In the genomic region with DNA sequence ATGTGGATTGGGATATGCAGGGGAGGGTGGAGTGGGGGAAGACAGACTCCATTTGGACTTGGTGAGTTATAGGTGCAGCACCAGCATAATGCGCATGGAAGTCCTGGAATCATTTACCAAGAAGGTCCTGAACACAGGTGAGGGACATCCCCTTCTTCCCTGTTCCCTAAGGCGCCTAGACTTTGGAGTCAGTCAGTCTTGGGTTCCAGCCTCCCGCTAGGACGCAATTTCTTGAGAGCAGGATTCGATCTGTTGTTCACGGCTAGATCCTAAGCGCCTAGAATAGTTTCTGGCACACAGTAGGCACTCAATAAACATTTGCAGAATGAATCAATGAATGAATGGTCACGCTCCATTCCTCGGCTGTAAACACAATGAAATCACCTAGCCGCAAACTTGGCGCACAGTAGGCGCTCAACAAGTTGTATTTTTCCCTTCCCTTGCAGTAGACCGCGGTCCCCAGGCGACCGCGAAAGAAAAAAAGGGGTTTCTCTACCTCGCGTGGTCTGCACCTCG, we compare ENCODE assay signal across 8 cellular contexts. TPM values are rescaled to one million over a fixed set of nuclear protein-coding genes. Genes with fewer than 3 reads are reported as not detected.
A peak's percentile ranks its signal among the peaks of the same experiment; 100 is the strongest.
DNase-seq lines count a peak whose midpoint lies in the region; ATAC-seq and TF ChIP-seq lines count a peak whose summit lies in the region.

No MANE protein-coding gene starts in this region.

- H3K79me2 ChIP-seq in SU-DHL-6 (ENCODE audit: insufficient read depth, low read length): no peaks in the 10 kb centered on the region

- no peak overlapping the region for H3K27ac Mint-ChIP-seq in glutamatergic neuron (ENCODE audit: unreplicated experiment)
- peak overlapping the region; percentile 90 for H3K27ac Mint-ChIP-seq in stimulated activated effector memory CD8-positive, alpha-beta T cell treated with anti-CD3 and anti-CD28 coated beads, Interleukin-12 subunit alpha, Interleukin-12 subunit beta, amount 100 ng/mL, for 72 hours

- H3K9me3 Mint-ChIP-seq in glutamatergic neuron (ENCODE audit: unreplicated experiment): peaks cover 3% of the 10 kb centered on the region
- H3K9me3 Mint-ChIP-seq in stimulated activated effector memory CD8-positive, alpha-beta T cell treated with anti-CD3 and anti-CD28 coated beads, Interleukin-12 subunit alpha, Interleukin-12 subunit beta, amount 100 ng/mL, for 72 hours: no peaks in the 10 kb centered on the region

- 0 out of 2 replicates have a peak, but pooled peaks cover 4% of the 10 kb centered on the region for H3F3A ChIP-seq in SU-DHL-6 (ENCODE audit: insufficient read depth)

- ATAC-seq in stimulated activated effector memory CD8-positive, alpha-beta T cell treated with anti-CD3 and anti-CD28 coated beads, Interleukin-12 subunit alpha, Interleukin-12 subunit beta, amount 100 ng/mL, for 72 hours: no peak
- no peak for ATAC-seq in GM18502 (IDR thresholded peaks at IDR 0.05; ENCODE audit: poor library complexity, unreplicated experiment)

- peak overlapping the region; percentile 52 for H3K4me3 ChIP-seq in SU-DHL-6 (ENCODE audit: insufficient read depth, low read length, poor library complexity, severe bottlenecking)

- no peaks in the 10 kb centered on the region for H3K36me3 Mint-ChIP-seq in glutamatergic neuron (ENCODE audit: unreplicated experiment)
- peaks cover 48% of the 10 kb centered on the region for H3K36me3 Mint-ChIP-seq in stimulated activated effector memory CD8-positive, alpha-beta T cell treated with anti-CD3 and anti-CD28 coated beads, Interleukin-12 subunit alpha, Interleukin-12 subunit beta, amount 100 ng/mL, for 72 hours

- H3K27me3 ChIP-seq in SU-DHL-6 (ENCODE audit: low read length): no peaks in the 10 kb centered on the region

- no peaks in the 10 kb centered on the region for H3K9me3 ChIP-seq in SU-DHL-6 (ENCODE audit: insufficient read depth, low read length)

- peak; percentile 64 for DNase-seq in DMS53 (lab: John Stamatoyannopoulos, UW)
- no peak for DNase-seq in DMS53 treated with DMSO at 0.1 percent for 48 hours (lab: John Stamatoyannopoulos, UW; ENCODE audit: unreplicated experiment)
- DNase-seq in glutamatergic neuron: no peak
- no peak for DNase-seq in stimulated activated effector memory CD8-positive, alpha-beta T cell treated with anti-CD3 and anti-CD28 coated beads, Interleukin-12 subunit alpha, Interleukin-12 subunit beta, amount 100 ng/mL, for 72 hours (ENCODE audit: low spot score in 2 of 2)
- no peak for DNase-seq in inferior parietal cortex (ENCODE audit: extremely low spot score)
- DNase-seq in COLO668 (lab: John Stamatoyannopoulos, UW; ENCODE audit: unreplicated experiment): no peak

- no peaks in the 10 kb centered on the region for H4K20me1 ChIP-seq in SU-DHL-6 (ENCODE audit: low read depth, low read length)

- H2AFZ ChIP-seq in SU-DHL-6 (ENCODE audit: low read depth, low read length, severe bottlenecking): no peak overlapping the region

- H3K9ac ChIP-seq in SU-DHL-6 (ENCODE audit: low read length): peak overlapping the region; percentile 46; the same call in 1 of the 2 replicates

- peak overlapping the region; percentile 58 for H3K4me2 ChIP-seq in SU-DHL-6 (ENCODE audit: low read depth, low read length, poor library complexity, severe bottlenecking)

- H3K36me3 ChIP-seq in SU-DHL-6 (ENCODE audit: low read length): no peaks in the 10 kb centered on the region; the same call in 1 of the 2 replicates

- TF ChIP-seq CTCF in SU-DHL-6 (IDR thresholded peaks at IDR 0.05; ENCODE audit: insufficient read depth, low read length, poor library complexity, severe bottlenecking) (no peak), glutamatergic neuron (IDR thresholded peaks at IDR 0.05; ENCODE audit: partially characterized antibody, unreplicated experiment) (no peak)

- H3K9me2 ChIP-seq in SU-DHL-6 (replicated peaks; ENCODE audit: insufficient read depth, low read length): no peaks in the 10 kb centered on the region

- peak overlapping the region; percentile 76 for H3K4me3 Mint-ChIP-seq in glutamatergic neuron (ENCODE audit: unreplicated experiment)
- peak overlapping the region; percentile 81 for H3K4me3 Mint-ChIP-seq in stimulated activated effector memory CD8-positive, alpha-beta T cell treated with anti-CD3 and anti-CD28 coated beads, Interleukin-12 subunit alpha, Interleukin-12 subunit beta, amount 100 ng/mL, for 72 hours

- H3K4me1 Mint-ChIP-seq in glutamatergic neuron (ENCODE audit: low read depth, unreplicated experiment): no peaks in the 10 kb centered on the region
- H3K4me1 Mint-ChIP-seq in stimulated activated effector memory CD8-positive, alpha-beta T cell treated with anti-CD3 and anti-CD28 coated beads, Interleukin-12 subunit alpha, Interleukin-12 subunit beta, amount 100 ng/mL, for 72 hours: peaks cover 12% of the 10 kb centered on the region

- H3K27ac ChIP-seq in SU-DHL-6 (ENCODE audit: low read depth, low read length): no peak overlapping the region

- H3K27me3 Mint-ChIP-seq in glutamatergic neuron (ENCODE audit: unreplicated experiment): peaks cover 14% of the 10 kb centered on the region

RNA-seq across cellular contexts. Expression of a gene that starts 1.0 kb away (rescaled TPM):
- total RNA-seq in glutamatergic neuron (ENCODE audit: unreplicated experiment): 2.6 TPM
